In genomic region chr12:122422769-122423257, GRCh38 we compare ENCODE assay signal across 8 cellular contexts.
DNase-seq lines count a peak whose midpoint lies in the region; ATAC-seq lines count a peak whose summit lies in the region.

No MANE protein-coding gene starts in this region.

- H3K27ac Mint-ChIP-seq in effector memory CD8-positive, alpha-beta T cell: peak overlapping the region; percentile 88

- peak overlapping the region; percentile 99 for H3K9ac ChIP-seq in muscle layer of colon (ENCODE audit: low read length)

- DNase-seq in NCI-H1417 (lab: John Stamatoyannopoulos, UW): peak; percentile 58 to 82 (median 79)
- DNase-seq in NCI-H1417 treated with DMSO at 0.1 percent for 48 hours (lab: John Stamatoyannopoulos, UW): no peak
- peak; percentile 46 to 54 for DNase-seq in activated CD4-positive, alpha-beta T cell treated with anti-CD3 and anti-CD28 coated beads for 4 hours
- peak in 1 of 3 experiments; percentile 15 for DNase-seq in effector memory CD8-positive, alpha-beta T cell
- DNase-seq in stromal cell of bone marrow (ENCODE audit: low read depth): peak; percentile 54

- peak overlapping the region; percentile 85 to 89 for H3K4me3 Mint-ChIP-seq in effector memory CD8-positive, alpha-beta T cell

- H3K27ac ChIP-seq in KOPT-K1 (ENCODE audit: low read depth, low read length, poor library complexity, severe bottlenecking) (peak overlapping the region; percentile 28), muscle layer of colon (ENCODE audit: low read depth, low read length) (peak overlapping the region; percentile 94)

- no peaks in the 10 kb centered on the region for H3K9me3 Mint-ChIP-seq in effector memory CD8-positive, alpha-beta T cell

- H3K9me3 ChIP-seq in KOPT-K1 (ENCODE audit: insufficient read depth, low read length, poor library complexity, severe bottlenecking) (no peaks in the 10 kb centered on the region), muscle layer of colon (ENCODE audit: low read length) (no peaks in the 10 kb centered on the region)

- ATAC-seq in effector memory CD8-positive, alpha-beta T cell (replicated peaks): peak; percentile 6
- ATAC-seq in HG03457 (IDR thresholded peaks at IDR 0.05; ENCODE audit: unreplicated experiment): no peak

- H3K36me3 ChIP-seq in KOPT-K1 (ENCODE audit: insufficient read depth, low read length) (no peaks in the 10 kb centered on the region), muscle layer of colon (ENCODE audit: insufficient read depth, low read length) (no peaks in the 10 kb centered on the region)

- no peaks in the 10 kb centered on the region for H3K27me3 ChIP-seq in muscle layer of colon (ENCODE audit: control insufficient read depth in 1 of 2, insufficient read depth in 2 of 2, low read length in 2 of 2)

- peaks cover 43% of the 10 kb centered on the region for H3K4me1 ChIP-seq in muscle layer of colon (ENCODE audit: insufficient read depth, low read length)

- peaks cover 4% of the 10 kb centered on the region for H3K36me3 Mint-ChIP-seq in effector memory CD8-positive, alpha-beta T cell (ENCODE audit: insufficient read depth)

- peak overlapping the region; percentile 77 to 84 for H3K4me3 ChIP-seq in muscle layer of colon (ENCODE audit: low read depth in 1 of 2, low read length in 2 of 2)

- no peaks in the 10 kb centered on the region for H3K27me3 Mint-ChIP-seq in effector memory CD8-positive, alpha-beta T cell

- peaks cover 20 to 27% of the 10 kb centered on the region in 2 donors for H3K4me1 Mint-ChIP-seq in effector memory CD8-positive, alpha-beta T cell (ENCODE audit: low read depth in 2 of 2)
